ENCODE assay signal across 1 cellular context in the genomic region with DNA sequence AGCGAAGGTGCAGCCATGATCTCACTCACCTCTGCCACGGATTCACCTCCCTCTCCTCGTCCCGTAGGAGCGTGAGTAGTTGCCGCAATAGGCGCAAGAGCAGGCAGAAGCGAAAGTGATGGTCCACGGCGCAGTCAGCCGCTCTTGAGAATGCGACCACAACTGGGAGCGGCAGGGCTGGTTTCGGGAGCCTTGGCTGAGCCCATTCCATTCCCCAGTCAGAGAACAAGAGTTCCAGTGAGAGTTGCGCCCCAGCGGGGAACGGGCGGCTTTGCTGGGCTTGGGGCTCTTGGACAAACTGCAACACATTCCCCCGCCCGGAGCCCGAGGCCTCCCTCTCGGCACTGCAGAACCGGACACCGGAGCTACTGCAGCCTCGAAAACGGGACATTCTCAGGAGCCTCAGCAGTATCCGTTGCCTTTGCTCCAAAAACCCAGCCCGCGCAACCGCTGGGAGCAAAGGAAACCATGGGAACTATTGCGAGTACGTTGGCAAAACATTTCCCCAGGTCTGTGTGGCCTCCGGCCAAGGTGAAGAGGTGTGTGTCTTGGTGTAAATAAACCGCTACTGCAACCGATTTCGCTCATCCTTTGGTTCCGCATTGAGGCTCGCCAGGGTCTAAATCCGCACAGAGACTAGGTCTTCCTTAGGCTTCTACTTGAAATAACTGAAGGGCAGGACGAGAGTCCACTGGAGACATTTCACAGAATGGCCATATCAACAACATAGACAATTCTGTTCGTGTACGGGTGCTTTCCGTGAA.
TF ChIP-seq lines count a peak whose summit lies in the region.

No MANE protein-coding gene starts in this region.

TF ChIP-seq in HepG2, 621 proteins besides CTCF, POLR2A, EP300 and RAD21 (continued from another document):
- TF ChIP-seq ZNF318 (CRISPR knock-in tag; IDR thresholded peaks at IDR 0.05) (no peak), ZNF629 (CRISPR knock-in tag; conservative IDR thresholded peaks at IDR 0.05) (no peak), BCL3 (CRISPR knock-in tag; IDR thresholded peaks at IDR 0.05) (0 out of 2 replicates have a peak, but pooled peaks have one; percentile 51), SOX5 (CRISPR knock-in tag; IDR thresholded peaks at IDR 0.05; ENCODE audit: borderline replicate concordance) (no peak; the same call in 1 of the 2 replicates), ZNF205 (CRISPR knock-in tag; IDR thresholded peaks at IDR 0.05) (peak; percentile 35; the same call in 1 of the 2 replicates), ZNF670 (CRISPR knock-in tag; IDR thresholded peaks at IDR 0.05; ENCODE audit: borderline replicate concordance) (peak; percentile 78; the same call in 1 of the 2 replicates), SOX6 (IDR thresholded peaks at IDR 0.05) (no peak), SOX6 (CRISPR knock-in tag; IDR thresholded peaks at IDR 0.05) (peak; percentile 46; the same call in 1 of the 2 replicates), ZSCAN5A (CRISPR knock-in tag; IDR thresholded peaks at IDR 0.05; ENCODE audit: borderline replicate concordance) (no peak; the same call in 1 of the 2 replicates), STAG1 (CRISPR knock-in tag; IDR thresholded peaks at IDR 0.05) (no peak), HOMEZ (CRISPR knock-in tag; IDR thresholded peaks at IDR 0.05; ENCODE audit: low read depth) (peak; percentile 15; the same call in 1 of the 2 replicates), KLF13 (CRISPR knock-in tag; IDR thresholded peaks at IDR 0.05) (no peak), DNMT1 (CRISPR knock-in tag; IDR thresholded peaks at IDR 0.05) (no peak), ZNF574 (CRISPR knock-in tag; IDR thresholded peaks at IDR 0.05) (peak; percentile 82), ZNF800 (CRISPR knock-in tag; IDR thresholded peaks at IDR 0.05) (no peak), TAF1 (CRISPR knock-in tag; IDR thresholded peaks at IDR 0.05) (peak; percentile 62; the same call in 1 of the 2 replicates), KLF16 (CRISPR knock-in tag; IDR thresholded peaks at IDR 0.05) (peak in 1 of 2 experiments; percentile 69; a peak in 2 of 4 replicates), ZNF274 (CRISPR knock-in tag; IDR thresholded peaks at IDR 0.05) (0 out of 2 replicates have a peak, but pooled peaks have one; percentile 30), ZNF720 (CRISPR knock-in tag; IDR thresholded peaks at IDR 0.05) (no peak), IRF2 (CRISPR knock-in tag; IDR thresholded peaks at IDR 0.05) (peak; percentile 87), EHMT2 (IDR thresholded peaks at IDR 0.05; ENCODE audit: borderline replicate concordance, low read depth, low read length) (peak; percentile 50; the same call in 1 of the 2 replicates), TCF12 (IDR thresholded peaks at IDR 0.05) (no peak), TCF12 (CRISPR knock-in tag; IDR thresholded peaks at IDR 0.05) (no peak)
